ENCODE assay signal across 1 cellular context in the genomic region with DNA sequence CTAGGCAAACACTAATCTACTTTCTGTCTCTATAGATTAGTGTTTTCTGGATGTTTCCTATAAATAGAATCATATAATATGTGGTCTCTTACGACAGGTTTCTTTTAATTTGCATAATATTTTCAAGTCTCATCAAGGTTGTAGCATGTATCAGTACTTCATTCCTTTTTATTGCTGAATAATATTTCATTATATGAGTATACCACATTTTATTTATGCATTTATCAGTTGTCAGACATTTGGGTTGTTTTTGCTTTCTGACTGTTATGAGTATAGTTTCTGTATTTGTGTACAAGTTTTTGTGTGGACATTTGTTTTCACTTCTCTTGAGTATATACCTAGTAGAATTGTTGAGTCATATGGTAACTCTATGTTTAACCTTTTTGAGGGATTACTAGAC.
TF ChIP-seq lines count a peak whose summit lies in the region.

No MANE protein-coding gene starts in this region.

TF ChIP-seq in GM23338, 12 proteins besides CTCF, POLR2A, EP300 and RAD21 (continued from another document):
- TF ChIP-seq, protein P1, sequence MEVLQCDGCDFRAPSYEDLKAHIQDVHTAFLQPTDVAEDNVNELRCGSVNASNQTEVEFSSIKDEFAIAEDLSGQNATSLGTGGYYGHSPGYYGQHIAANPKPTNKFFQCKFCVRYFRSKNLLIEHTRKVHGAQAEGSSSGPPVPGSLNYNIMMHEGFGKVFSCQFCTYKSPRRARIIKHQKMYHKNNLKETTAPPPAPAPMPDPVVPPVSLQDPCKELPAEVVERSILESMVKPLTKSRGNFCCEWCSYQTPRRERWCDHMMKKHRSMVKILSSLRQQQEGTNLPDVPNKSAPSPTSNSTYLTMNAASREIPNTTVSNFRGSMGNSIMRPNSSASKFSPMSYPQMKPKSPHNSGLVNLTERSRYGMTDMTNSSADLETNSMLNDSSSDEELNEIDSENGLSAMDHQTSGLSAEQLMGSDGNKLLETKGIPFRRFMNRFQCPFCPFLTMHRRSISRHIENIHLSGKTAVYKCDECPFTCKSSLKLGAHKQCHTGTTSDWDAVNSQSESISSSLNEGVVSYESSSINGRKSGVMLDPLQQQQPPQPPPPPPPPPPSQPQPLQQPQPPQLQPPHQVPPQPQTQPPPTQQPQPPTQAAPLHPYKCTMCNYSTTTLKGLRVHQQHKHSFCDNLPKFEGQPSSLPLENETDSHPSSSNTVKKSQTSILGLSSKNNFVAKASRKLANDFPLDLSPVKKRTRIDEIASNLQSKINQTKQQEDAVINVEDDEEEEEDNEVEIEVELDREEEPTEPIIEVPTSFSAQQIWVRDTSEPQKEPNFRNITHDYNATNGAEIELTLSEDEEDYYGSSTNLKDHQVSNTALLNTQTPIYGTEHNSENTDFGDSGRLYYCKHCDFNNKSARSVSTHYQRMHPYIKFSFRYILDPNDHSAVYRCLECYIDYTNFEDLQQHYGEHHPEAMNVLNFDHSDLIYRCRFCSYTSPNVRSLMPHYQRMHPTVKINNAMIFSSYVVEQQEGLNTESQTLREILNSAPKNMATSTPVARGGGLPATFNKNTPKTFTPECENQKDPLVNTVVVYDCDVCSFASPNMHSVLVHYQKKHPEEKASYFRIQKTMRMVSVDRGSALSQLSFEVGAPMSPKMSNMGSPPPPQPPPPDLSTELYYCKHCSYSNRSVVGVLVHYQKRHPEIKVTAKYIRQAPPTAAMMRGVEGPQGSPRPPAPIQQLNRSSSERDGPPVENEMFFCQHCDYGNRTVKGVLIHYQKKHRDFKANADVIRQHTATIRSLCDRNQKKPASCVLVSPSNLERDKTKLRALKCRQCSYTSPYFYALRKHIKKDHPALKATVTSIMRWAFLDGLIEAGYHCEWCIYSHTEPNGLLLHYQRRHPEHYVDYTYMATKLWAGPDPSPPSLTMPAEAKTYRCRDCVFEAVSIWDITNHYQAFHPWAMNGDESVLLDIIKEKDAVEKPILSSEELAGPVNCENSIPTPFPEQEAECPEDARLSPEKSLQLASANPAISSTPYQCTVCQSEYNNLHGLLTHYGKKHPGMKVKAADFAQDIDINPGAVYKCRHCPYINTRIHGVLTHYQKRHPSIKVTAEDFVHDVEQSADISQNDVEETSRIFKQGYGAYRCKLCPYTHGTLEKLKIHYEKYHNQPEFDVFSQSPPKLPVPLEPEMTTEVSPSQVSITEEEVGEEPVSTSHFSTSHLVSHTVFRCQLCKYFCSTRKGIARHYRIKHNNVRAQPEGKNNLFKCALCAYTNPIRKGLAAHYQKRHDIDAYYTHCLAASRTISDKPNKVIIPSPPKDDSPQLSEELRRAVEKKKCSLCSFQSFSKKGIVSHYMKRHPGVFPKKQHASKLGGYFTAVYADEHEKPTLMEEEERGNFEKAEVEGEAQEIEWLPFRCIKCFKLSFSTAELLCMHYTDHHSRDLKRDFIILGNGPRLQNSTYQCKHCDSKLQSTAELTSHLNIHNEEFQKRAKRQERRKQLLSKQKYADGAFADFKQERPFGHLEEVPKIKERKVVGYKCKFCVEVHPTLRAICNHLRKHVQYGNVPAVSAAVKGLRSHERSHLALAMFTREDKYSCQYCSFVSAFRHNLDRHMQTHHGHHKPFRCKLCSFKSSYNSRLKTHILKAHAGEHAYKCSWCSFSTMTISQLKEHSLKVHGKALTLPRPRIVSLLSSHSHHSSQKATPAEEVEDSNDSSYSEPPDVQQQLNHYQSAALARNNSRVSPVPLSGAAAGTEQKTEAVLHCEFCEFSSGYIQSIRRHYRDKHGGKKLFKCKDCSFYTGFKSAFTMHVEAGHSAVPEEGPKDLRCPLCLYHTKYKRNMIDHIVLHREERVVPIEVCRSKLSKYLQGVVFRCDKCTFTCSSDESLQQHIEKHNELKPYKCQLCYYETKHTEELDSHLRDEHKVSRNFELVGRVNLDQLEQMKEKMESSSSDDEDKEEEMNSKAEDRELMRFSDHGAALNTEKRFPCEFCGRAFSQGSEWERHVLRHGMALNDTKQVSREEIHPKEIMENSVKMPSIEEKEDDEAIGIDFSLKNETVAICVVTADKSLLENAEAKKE (CRISPR knock-in tag; IDR thresholded peaks at IDR 0.05), result no peak
- TF ChIP-seq, protein P2, sequence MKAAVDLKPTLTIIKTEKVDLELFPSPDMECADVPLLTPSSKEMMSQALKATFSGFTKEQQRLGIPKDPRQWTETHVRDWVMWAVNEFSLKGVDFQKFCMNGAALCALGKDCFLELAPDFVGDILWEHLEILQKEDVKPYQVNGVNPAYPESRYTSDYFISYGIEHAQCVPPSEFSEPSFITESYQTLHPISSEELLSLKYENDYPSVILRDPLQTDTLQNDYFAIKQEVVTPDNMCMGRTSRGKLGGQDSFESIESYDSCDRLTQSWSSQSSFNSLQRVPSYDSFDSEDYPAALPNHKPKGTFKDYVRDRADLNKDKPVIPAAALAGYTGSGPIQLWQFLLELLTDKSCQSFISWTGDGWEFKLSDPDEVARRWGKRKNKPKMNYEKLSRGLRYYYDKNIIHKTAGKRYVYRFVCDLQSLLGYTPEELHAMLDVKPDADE (IDR thresholded peaks at IDR 0.05), result no peak
- no peak for TF ChIP-seq POLR2AphosphoS5 (IDR thresholded peaks at IDR 0.05; ENCODE audit: low read depth)
- TF ChIP-seq ZNF114 (CRISPR knock-in tag; IDR thresholded peaks at IDR 0.05), result no peak
- no peak for TF ChIP-seq EZH2phosphoT487 (IDR thresholded peaks at IDR 0.05; ENCODE audit: unreplicated experiment)
- TF ChIP-seq, protein P3, sequence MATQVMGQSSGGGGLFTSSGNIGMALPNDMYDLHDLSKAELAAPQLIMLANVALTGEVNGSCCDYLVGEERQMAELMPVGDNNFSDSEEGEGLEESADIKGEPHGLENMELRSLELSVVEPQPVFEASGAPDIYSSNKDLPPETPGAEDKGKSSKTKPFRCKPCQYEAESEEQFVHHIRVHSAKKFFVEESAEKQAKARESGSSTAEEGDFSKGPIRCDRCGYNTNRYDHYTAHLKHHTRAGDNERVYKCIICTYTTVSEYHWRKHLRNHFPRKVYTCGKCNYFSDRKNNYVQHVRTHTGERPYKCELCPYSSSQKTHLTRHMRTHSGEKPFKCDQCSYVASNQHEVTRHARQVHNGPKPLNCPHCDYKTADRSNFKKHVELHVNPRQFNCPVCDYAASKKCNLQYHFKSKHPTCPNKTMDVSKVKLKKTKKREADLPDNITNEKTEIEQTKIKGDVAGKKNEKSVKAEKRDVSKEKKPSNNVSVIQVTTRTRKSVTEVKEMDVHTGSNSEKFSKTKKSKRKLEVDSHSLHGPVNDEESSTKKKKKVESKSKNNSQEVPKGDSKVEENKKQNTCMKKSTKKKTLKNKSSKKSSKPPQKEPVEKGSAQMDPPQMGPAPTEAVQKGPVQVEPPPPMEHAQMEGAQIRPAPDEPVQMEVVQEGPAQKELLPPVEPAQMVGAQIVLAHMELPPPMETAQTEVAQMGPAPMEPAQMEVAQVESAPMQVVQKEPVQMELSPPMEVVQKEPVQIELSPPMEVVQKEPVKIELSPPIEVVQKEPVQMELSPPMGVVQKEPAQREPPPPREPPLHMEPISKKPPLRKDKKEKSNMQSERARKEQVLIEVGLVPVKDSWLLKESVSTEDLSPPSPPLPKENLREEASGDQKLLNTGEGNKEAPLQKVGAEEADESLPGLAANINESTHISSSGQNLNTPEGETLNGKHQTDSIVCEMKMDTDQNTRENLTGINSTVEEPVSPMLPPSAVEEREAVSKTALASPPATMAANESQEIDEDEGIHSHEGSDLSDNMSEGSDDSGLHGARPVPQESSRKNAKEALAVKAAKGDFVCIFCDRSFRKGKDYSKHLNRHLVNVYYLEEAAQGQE (IDR thresholded peaks at IDR 0.05; ENCODE audit: unreplicated experiment), result no peak
